8 cellular contexts compared by ENCODE assay signal in genomic region chr1:162023181-162023546, GRCh38. TPM values are rescaled to one million over a fixed set of nuclear protein-coding genes. Genes with fewer than 3 reads are reported as not detected.
A peak's percentile ranks its signal among the peaks of the same experiment; 100 is the strongest.
DNase-seq lines count a peak whose midpoint lies in the region; ATAC-seq and TF ChIP-seq lines count a peak whose summit lies in the region.

No MANE protein-coding gene starts in this region.

- H3K4me3 ChIP-seq in foreskin fibroblast (ENCODE audit: low read depth in 1 of 2, low read length in 2 of 2) (peak overlapping the region; percentile 80 to 84), prostate gland (peak overlapping the region; percentile 42 to 45)

- peaks cover 16% of the 10 kb centered on the region for H3K4me1 Mint-ChIP-seq in Calu3 (ENCODE audit: low read depth, unreplicated experiment)

- DNase-seq in Calu3 (no peak), foreskin fibroblast (no peak), prostate gland (ENCODE audit: low spot score) (no peak), CD1c-positive myeloid dendritic cell (ENCODE audit: extremely low spot score) (no peak), A172 (ENCODE audit: low spot score) (no peak), GM13977 (ENCODE audit: low spot score) (no peak), mesenteric fat pad (ENCODE audit: low spot score) (no peak)

- H3K27ac Mint-ChIP-seq in Calu3 (ENCODE audit: unreplicated experiment), result peak overlapping the region; percentile 50

- 47% methylated on average over 20 of the region's 20 CpGs for WGBS in prostate gland

- CTCF ChIA-PET in Calu3 (lab: Charles Lee), result interaction anchor here (0.8 to 2.3 kb wide), 3 partner anchors 14 to 267 kb away, joined by 3 to 15 read pairs (median 15); no protein-coding TSS in a partner anchor

- H3K4me3 Mint-ChIP-seq in Calu3 (ENCODE audit: low read depth, unreplicated experiment), result peak overlapping the region; percentile 97

- H3K9me3 Mint-ChIP-seq in Calu3 (ENCODE audit: low read depth, unreplicated experiment), result peaks cover 5% of the 10 kb centered on the region

- intact Hi-C loops in Calu3 (cut with micrococcal nuclease; ENCODE audit: unreplicated experiment) (no loop called here), prostate gland (cut with DNase I) (no loop called here)

- no peak for TF ChIP-seq POLR2A in prostate gland (IDR thresholded peaks at IDR 0.05)

- H3K9me3 ChIP-seq in prostate gland, result no peaks in the 10 kb centered on the region

- ATAC-seq in SK-N-SH treated with all-trans-retinoic acid at 6 μM for 48 hours, result peak; percentile 0

- H3K4me1 ChIP-seq in prostate gland (replicated peaks), result peaks cover 6% of the 10 kb centered on the region

- TF ChIP-seq CTCF in Calu3 (IDR thresholded peaks at IDR 0.05; ENCODE audit: unreplicated experiment), result peak; percentile 3
- no peak for TF ChIP-seq CTCF in foreskin fibroblast (IDR thresholded peaks at IDR 0.05; ENCODE audit: low read depth, low read length)
- no peak for TF ChIP-seq CTCF in prostate gland (IDR thresholded peaks at IDR 0.05)
- no peak for TF ChIP-seq CTCF in GM13977 (IDR thresholded peaks at IDR 0.05; ENCODE audit: extremely low read depth, insufficient read depth, missing control alignments)

- H3K27me3 ChIP-seq in prostate gland (replicated peaks; ENCODE audit: insufficient read depth), result no peaks in the 10 kb centered on the region

- no TSS peak for BruUV-seq in Calu3 (replicated peaks; lab: Mats Ljungman, UMichigan)

- H3K27ac ChIP-seq in prostate gland, result peak overlapping the region; percentile 7 to 13

- no peaks in the 10 kb centered on the region for H3K36me3 ChIP-seq in prostate gland

- in situ Hi-C loops in GM13977 (cut with MboI; ENCODE audit: low pct_unique_long_range_greater_than_20kb, low sequenced_read_pairs, unreplicated experiment), result loop anchor here (10.0 kb wide), 1 partner anchor 238 kb away; no protein-coding TSS in a partner anchor

- H3K27me3 Mint-ChIP-seq in Calu3 (ENCODE audit: unreplicated experiment), result peaks cover 71% of the 10 kb centered on the region

- peaks cover 15% of the 10 kb centered on the region for H3K36me3 Mint-ChIP-seq in Calu3 (ENCODE audit: insufficient read depth, unreplicated experiment)

TF ChIP-seq in SK-N-SH treated with all-trans-retinoic acid at 6 μM for 48 hours, 23 proteins besides CTCF, POLR2A, EP300 and RAD21 (continues in another document):
- TF ChIP-seq OSR1 (CRISPR knock-in tag; IDR thresholded peaks at IDR 0.05), result no peak
- TF ChIP-seq TCF4 (CRISPR knock-in tag; IDR thresholded peaks at IDR 0.05; ENCODE audit: borderline replicate concordance), result no peak
- TF ChIP-seq CSRNP3 (CRISPR knock-in tag; IDR thresholded peaks at IDR 0.05), result no peak
- TF ChIP-seq CREB5 (CRISPR knock-in tag; IDR thresholded peaks at IDR 0.05; ENCODE audit: low read depth), result no peak
- no peak for TF ChIP-seq ZFP3 (CRISPR knock-in tag; IDR thresholded peaks at IDR 0.05)
- no peak for TF ChIP-seq ZFP30 (CRISPR knock-in tag; IDR thresholded peaks at IDR 0.05)
- no peak for TF ChIP-seq BACH2 (CRISPR knock-in tag; IDR thresholded peaks at IDR 0.05; ENCODE audit: borderline replicate concordance)
- no peak for TF ChIP-seq CSDC2 (CRISPR knock-in tag; IDR thresholded peaks at IDR 0.05)
- no peak for TF ChIP-seq TSHZ2 (CRISPR knock-in tag; IDR thresholded peaks at IDR 0.05)
- TF ChIP-seq POU6F1 (CRISPR knock-in tag; IDR thresholded peaks at IDR 0.05; ENCODE audit: borderline replicate concordance, low read depth), result no peak
- TF ChIP-seq PPARA (CRISPR knock-in tag; IDR thresholded peaks at IDR 0.05; ENCODE audit: borderline replicate concordance), result no peak
- no peak for TF ChIP-seq ZC3H10 (CRISPR knock-in tag; IDR thresholded peaks at IDR 0.05)
- no peak for TF ChIP-seq ESRRG (CRISPR knock-in tag; IDR thresholded peaks at IDR 0.05)
- no peak for TF ChIP-seq RARB (CRISPR knock-in tag; IDR thresholded peaks at IDR 0.05)
- TF ChIP-seq ZNF70 (CRISPR knock-in tag; IDR thresholded peaks at IDR 0.05), result no peak
- TF ChIP-seq GLIS3 (CRISPR knock-in tag; IDR thresholded peaks at IDR 0.05), result no peak
- TF ChIP-seq TOX (CRISPR knock-in tag; IDR thresholded peaks at IDR 0.05; ENCODE audit: borderline replicate concordance), result no peak
- no peak for TF ChIP-seq PATZ1 (CRISPR knock-in tag; IDR thresholded peaks at IDR 0.05; ENCODE audit: borderline replicate concordance)

RNA-seq across cellular contexts. Expression of gene OLFML2B, which starts 0.5 kb away (rescaled TPM):
- not detected in 2 replicates for total RNA-seq in Calu3 (2022)
- total RNA-seq in prostate gland, result 10 to 100 TPM in 1 of 2 donors, 1 to 10 TPM in 1; 3.2 to 29.7 TPM
- total RNA-seq in A172 (2014; rRNA removed; shearing (Covaris generic)), result 1.9 and 2.3 TPM in 2 replicates
- 29.5 TPM for total RNA-seq in mesenteric fat pad

RNA-seq across cellular contexts. Expression of gene NOS1AP, which starts 46.3 kb away (rescaled TPM):
- 6.7 and 9.9 TPM in 2 replicates for total RNA-seq in Calu3 (2022)
- 10 to 100 TPM in 1 of 2 donors, 1 to 10 TPM in 1; 9.9 to 11.0 TPM for total RNA-seq in prostate gland
- 1.2 and 2.4 TPM in 2 replicates for total RNA-seq in A172 (2014; rRNA removed; shearing (Covaris generic))
- 1.3 TPM for total RNA-seq in mesenteric fat pad
